Comparison of ENCODE assay signal across 23 cellular contexts in genomic region chr11:78478536-78478935, GRCh38.
"Had no signal": no experiment of that assay in that cellular context is flagged by ENCODE, and none has a peak within 500 bp of the region (broad histone marks: within the 10 kb centered on the region; RNA-seq: fewer than 3 reads in every experiment).

No MANE protein-coding gene starts in this region.

- H3K4me3 ChIP-seq: neural progenitor cell, ovary, psoas muscle, right lobe of liver, sigmoid colon, stomach, thoracic aorta, thyroid gland, tibial nerve, upper lobe of left lung, vagina had no signal

- H3K4me1 ChIP-seq: neural progenitor cell, parathyroid adenoma, psoas muscle, right lobe of liver, sigmoid colon, thyroid gland, tibial nerve, upper lobe of left lung, vagina had no signal

- DNase-seq: natural killer cell; occipital lobe; ovary; posterior cingulate gyrus; psoas muscle; right cardiac atrium; right lobe of liver; sigmoid colon; stimulated activated CD4-positive, alpha-beta T cell treated with anti-CD3 and anti-CD28 coated beads, Interleukin-15, amount 100 ng/mL, for 24 hours; stimulated activated CD4-positive, alpha-beta T cell treated with anti-CD3 and anti-CD28 coated beads, Interleukin-2, amount 100 ng/mL, for 24 hours; stimulated activated CD4-positive, alpha-beta T cell treated with anti-CD3 and anti-CD28 coated beads, Interleukin-2, amount 100 ng/mL, for 48 hours; stimulated activated CD4-positive, alpha-beta T cell treated with anti-CD3 and anti-CD28 coated beads, Interleukin-4, amount 100 ng/mL, for 24 hours; stimulated activated naive B cell treated with anti-CD40 and anti-IgM and Interleukin-4, amounts not matched to agents 10 μg/mL and 1 μg/mL and 100 μg/mL, for 72 hours; stimulated activated naive CD4-positive, alpha-beta T cell treated with Interleukin-2 at 50 U/mL for 16 hours; stomach; thyroid gland; upper lobe of left lung had no signal

- H3K9me3 ChIP-seq: ovary, psoas muscle, right lobe of liver, sigmoid colon, stomach, thoracic aorta, thyroid gland, tibial nerve, upper lobe of left lung, vagina had no signal

- H3K36me3 ChIP-seq: neural progenitor cell, ovary, right lobe of liver, stomach, thoracic aorta, thyroid gland had no signal

- H3K27ac ChIP-seq: neural progenitor cell, ovary, parathyroid adenoma, psoas muscle, right lobe of liver, sigmoid colon, stomach, thoracic aorta, thyroid gland, tibial nerve, upper lobe of left lung, vagina had no signal

- ATAC-seq: natural killer cell; psoas muscle; right cardiac atrium; right lobe of liver; stimulated activated effector memory CD8-positive, alpha-beta T cell treated with anti-CD3 and anti-CD28 coated beads, Interleukin-12 subunit alpha, Interleukin-12 subunit beta, amount 100 ng/mL, for 72 hours; stimulated activated naive B cell treated with anti-CD40 and anti-IgM and Interleukin-4, amounts not matched to agents 10 μg/mL and 1 μg/mL and 100 μg/mL, for 72 hours had no signal

- H3K27me3 ChIP-seq: neural progenitor cell, ovary, right lobe of liver, sigmoid colon, stomach, thyroid gland, tibial nerve, upper lobe of left lung, vagina had no signal
